ENCODE assay signal across 1 cellular context in the genomic region with DNA sequence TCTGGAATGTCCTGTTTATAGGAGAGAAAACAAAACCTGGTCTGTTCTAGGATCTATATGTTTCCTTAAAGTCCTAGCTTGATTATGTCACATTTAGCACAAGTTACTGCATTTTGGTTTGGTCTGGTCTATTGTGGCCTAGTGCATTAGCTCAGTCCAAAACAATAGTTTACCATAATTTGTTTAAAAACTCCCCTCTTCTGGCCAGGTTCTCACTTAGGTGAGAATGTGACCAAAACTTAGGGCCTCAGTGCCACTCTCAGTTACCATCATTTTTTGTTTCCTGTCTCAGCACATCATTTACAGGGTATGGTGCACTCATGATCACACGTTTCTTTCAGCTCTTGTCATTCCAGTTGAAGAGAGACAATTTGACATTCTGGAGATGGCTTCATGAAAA.
TF ChIP-seq lines count a peak whose summit lies in the region.

No MANE protein-coding gene starts in this region.

TF ChIP-seq in GM12878, 131 proteins besides CTCF, POLR2A, EP300 and RAD21 (continued from another document):
- no peak for TF ChIP-seq E2F4 (IDR thresholded peaks at IDR 0.05; ENCODE audit: low read depth, low read length)
- no peak for TF ChIP-seq SP1 (IDR thresholded peaks at IDR 0.05; ENCODE audit: low read depth, low read length)
- TF ChIP-seq, protein P1, sequence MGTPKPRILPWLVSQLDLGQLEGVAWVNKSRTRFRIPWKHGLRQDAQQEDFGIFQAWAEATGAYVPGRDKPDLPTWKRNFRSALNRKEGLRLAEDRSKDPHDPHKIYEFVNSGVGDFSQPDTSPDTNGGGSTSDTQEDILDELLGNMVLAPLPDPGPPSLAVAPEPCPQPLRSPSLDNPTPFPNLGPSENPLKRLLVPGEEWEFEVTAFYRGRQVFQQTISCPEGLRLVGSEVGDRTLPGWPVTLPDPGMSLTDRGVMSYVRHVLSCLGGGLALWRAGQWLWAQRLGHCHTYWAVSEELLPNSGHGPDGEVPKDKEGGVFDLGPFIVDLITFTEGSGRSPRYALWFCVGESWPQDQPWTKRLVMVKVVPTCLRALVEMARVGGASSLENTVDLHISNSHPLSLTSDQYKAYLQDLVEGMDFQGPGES (IDR thresholded peaks at IDR 0.05): no peak
- TF ChIP-seq CREM (IDR thresholded peaks at IDR 0.05; ENCODE audit: low read depth): no peak
- TF ChIP-seq ZNF622 (IDR thresholded peaks at IDR 0.05): no peak
- TF ChIP-seq SREBF2 (IDR thresholded peaks at IDR 0.05; ENCODE audit: low read length): no peak
- TF ChIP-seq NR2F1 (conservative IDR thresholded peaks at IDR 0.05): no peak
- TF ChIP-seq HDAC6 (IDR thresholded peaks at IDR 0.05; ENCODE audit: unreplicated experiment): no peak
- no peak for TF ChIP-seq LARP7 (IDR thresholded peaks at IDR 0.05)
- no peak for TF ChIP-seq HSF1 (IDR thresholded peaks at IDR 0.05; ENCODE audit: low read depth, low read length)
- no peak for TF ChIP-seq IRF4 (IDR thresholded peaks at IDR 0.05; ENCODE audit: low read depth, low read length)
- TF ChIP-seq SKIL (IDR thresholded peaks at IDR 0.05; ENCODE audit: low read depth, poor library complexity, severe bottlenecking): no peak
